In genomic region chr7:76358053-76358477, GRCh38 we compare ENCODE assay signal across 1 cellular context.
TF ChIP-seq lines count a peak whose summit lies in the region.

No MANE protein-coding gene starts in this region.

TF ChIP-seq in SK-N-SH, 30 proteins besides CTCF, POLR2A, EP300 and RAD21 (continued from another document):
- TF ChIP-seq, protein P1, sequence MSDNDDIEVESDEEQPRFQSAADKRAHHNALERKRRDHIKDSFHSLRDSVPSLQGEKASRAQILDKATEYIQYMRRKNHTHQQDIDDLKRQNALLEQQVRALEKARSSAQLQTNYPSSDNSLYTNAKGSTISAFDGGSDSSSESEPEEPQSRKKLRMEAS (IDR thresholded peaks at IDR 0.05; ENCODE audit: low read depth) = peak; percentile 42; the same call in 1 of the 2 replicates
- TF ChIP-seq ZBTB33 (IDR thresholded peaks at IDR 0.05; ENCODE audit: borderline replicate concordance, low read depth) = no peak
- no peak for TF ChIP-seq ELF1 (IDR thresholded peaks at IDR 0.05)
- no peak for TF ChIP-seq RXRA (IDR thresholded peaks at IDR 0.05; ENCODE audit: borderline replicate concordance, low read depth)
- TF ChIP-seq CHD2 (IDR thresholded peaks at IDR 0.05; ENCODE audit: low read length, partially characterized antibody) = no peak
- no peak for TF ChIP-seq NFIC (IDR thresholded peaks at IDR 0.05; ENCODE audit: borderline replicate concordance)
- TF ChIP-seq EZH2phosphoT487 (IDR thresholded peaks at IDR 0.05; ENCODE audit: borderline replicate concordance, low read depth) = no peak
